In the genomic region with DNA sequence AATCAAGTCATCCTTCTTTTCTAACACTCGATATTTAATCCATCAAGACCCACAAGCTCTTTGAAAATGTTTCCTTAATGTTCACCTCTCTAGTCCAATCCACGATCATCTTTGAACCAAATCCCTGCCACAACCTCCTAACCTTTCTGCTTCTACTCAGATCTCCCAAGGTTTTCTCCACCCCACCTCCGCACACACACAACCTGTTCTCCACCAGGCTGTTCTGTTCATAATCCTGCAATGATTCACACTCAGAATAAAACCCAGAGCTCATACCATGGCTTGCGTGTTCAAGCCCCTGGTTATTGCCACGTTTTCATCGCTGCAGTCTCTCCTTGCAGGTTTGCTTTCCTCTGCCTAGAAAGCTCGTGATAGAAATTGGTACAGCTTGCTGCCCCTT, we compare ENCODE assay signal across 13 cellular contexts.
"Had no signal": no experiment of that assay in that cellular context is flagged by ENCODE, and none has a peak within 500 bp of the region (broad histone marks: within the 10 kb centered on the region; RNA-seq: fewer than 3 reads in every experiment).

No MANE protein-coding gene starts in this region.

- H3K27me3 ChIP-seq: ascending aorta, gastrocnemius medialis, heart right ventricle, stomach had no signal

- DNase-seq: activated effector memory CD4-positive, alpha-beta T cell treated with anti-CD3 and anti-CD28 coated beads, Interleukin-2, amount 50 U/mL, for 16 hours; activated naive CD8-positive, alpha-beta T cell treated with anti-CD3 and anti-CD28 coated beads, Interleukin-2, amount 10 ng/mL, durations not matched to agents 7 days and 5 days; gastrocnemius medialis; heart right ventricle; left lung; retina; stimulated activated CD4-positive, alpha-beta T cell treated with anti-CD3 and anti-CD28 coated beads, Interleukin-15, amount 100 ng/mL, for 24 hours; stimulated activated CD4-positive, alpha-beta T cell treated with anti-CD3 and anti-CD28 coated beads, Interleukin-4, amount 100 ng/mL, for 24 hours; stomach; T-helper 9 cell had no signal

- H3K9me3 ChIP-seq: ascending aorta, gastrocnemius medialis, heart right ventricle, left lung, stomach, thoracic aorta had no signal

- H3K27ac Mint-ChIP-seq: activated naive CD8-positive, alpha-beta T cell treated with anti-CD3 and anti-CD28 coated beads, Interleukin-2, amount 10 ng/mL, durations not matched to agents 7 days and 5 days had no signal

- H3K4me3 ChIP-seq: ascending aorta, gastrocnemius medialis, heart right ventricle, left lung, stomach, thoracic aorta had no signal

- ATAC-seq: gastrocnemius medialis, heart right ventricle, left lung had no signal

- H3K4me3 Mint-ChIP-seq: activated naive CD8-positive, alpha-beta T cell treated with anti-CD3 and anti-CD28 coated beads, Interleukin-2, amount 10 ng/mL, durations not matched to agents 7 days and 5 days had no signal

- H3K4me1 ChIP-seq: gastrocnemius medialis had no signal

- H3K9me3 Mint-ChIP-seq: activated naive CD8-positive, alpha-beta T cell treated with anti-CD3 and anti-CD28 coated beads, Interleukin-2, amount 10 ng/mL, durations not matched to agents 7 days and 5 days had no signal

- H3K27ac ChIP-seq: ascending aorta, gastrocnemius medialis, heart right ventricle, left lung, parathyroid adenoma, stomach, thoracic aorta had no signal
